7 cellular contexts compared by ENCODE assay signal in genomic region chr12:34022079-34022830, GRCh38.
DNase-seq lines count a peak whose midpoint lies in the region; ATAC-seq and TF ChIP-seq lines count a peak whose summit lies in the region.

ALG10 (plus strand) TSS chr12:34022496; CDS start chr12:34022600, 104 bp downstream.

- in situ Hi-C loops in astrocyte of the spinal cord (cut with HindIII; ENCODE audit: low sequenced_read_pairs), result no loop called here

- H3K4me3 ChIP-seq in astrocyte of the spinal cord (ENCODE audit: low read depth, low read length), result peak within 1 kb of the TSS; percentile 64

- DNase-seq in NCI-H2081 (lab: John Stamatoyannopoulos, UW) (peak; percentile 94 to 97), T1000 (lab: John Stamatoyannopoulos, UW) (peak; percentile 95), astrocyte of the spinal cord (ENCODE audit: low read depth, low spot score) (peak; percentile 98), hippocampal formation (lab: John Stamatoyannopoulos, UW) (peak; percentile 93 to 94), retina (peak; percentile 97)

- TF ChIP-seq CTCF in astrocyte of the spinal cord (IDR thresholded peaks at IDR 0.05; ENCODE audit: low read depth, low read length), result peak; percentile 60

- peak; percentile 95 for ATAC-seq in GM18508 (IDR thresholded peaks at IDR 0.05; ENCODE audit: insufficient read depth, unreplicated experiment)
- peak; percentile 100 for ATAC-seq in HG03025 (IDR thresholded peaks at IDR 0.05; ENCODE audit: low FRiP score, unreplicated experiment)

Comparison
In these comparisons a context has a peak if more than half of its experiments do, and no peak if none do; other contexts are left out.
1. Peak in every context shown above with its lines: DNase-seq, ATAC-seq and H3K4me3 ChIP-seq.